24 cellular contexts compared by ENCODE assay signal in the genomic region with DNA sequence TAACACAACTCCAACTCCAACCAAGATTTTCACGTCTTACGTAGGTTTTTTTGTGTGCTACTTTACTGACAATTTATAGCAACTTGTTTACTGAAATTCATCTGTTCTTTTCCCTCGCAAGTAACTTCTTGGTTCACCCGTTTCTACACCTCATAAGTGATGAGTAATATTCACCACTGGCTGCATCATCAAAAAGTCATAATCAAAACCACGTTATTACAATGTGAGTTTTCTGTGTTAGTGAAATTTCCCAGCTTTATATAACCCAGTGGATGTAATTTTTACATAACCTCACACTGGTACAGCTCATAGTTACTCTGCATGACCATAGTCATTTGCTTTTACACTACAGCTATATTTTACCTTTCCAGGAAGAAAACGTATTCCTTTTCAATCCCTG.
DNase-seq lines count a peak whose midpoint lies in the region; ATAC-seq and TF ChIP-seq lines count a peak whose summit lies in the region.
"Had no signal": no experiment of that assay in that cellular context is flagged by ENCODE, and none has a peak within 500 bp of the region (broad histone marks: within the 10 kb centered on the region; RNA-seq: fewer than 3 reads in every experiment).

No MANE protein-coding gene starts in this region.

- H3K9me3 ChIP-seq in AG04450 (ENCODE audit: control insufficient read depth, insufficient read depth, low read length): no peaks in the 10 kb centered on the region
- H3K9me3 ChIP-seq: A549, colonic mucosa, heart left ventricle, uterus had no signal

- in situ Hi-C loops in astrocyte of the spinal cord (cut with HindIII; ENCODE audit: low sequenced_read_pairs): no loop called here

- H3K27ac Mint-ChIP-seq in HFFc6: no peak overlapping the region
- H3K27ac Mint-ChIP-seq: activated CD8-positive, alpha-beta memory T cell treated with anti-CD3 and anti-CD28 coated beads, Interleukin-2, amount 10 ng/mL, durations not matched to agents 7 days and 5 days; stimulated activated naive CD8-positive, alpha-beta T cell treated with anti-CD3 and anti-CD28 coated beads, Interleukin-15, Interleukin-2, amounts not matched to agents 100 ng/mL and 50 ng/mL, for 24 hours had no signal

- H3K4me3 Mint-ChIP-seq in HFFc6: no peak overlapping the region
- H3K4me3 Mint-ChIP-seq: activated CD8-positive, alpha-beta memory T cell treated with anti-CD3 and anti-CD28 coated beads, Interleukin-2, amount 10 ng/mL, durations not matched to agents 7 days and 5 days; stimulated activated naive CD8-positive, alpha-beta T cell treated with anti-CD3 and anti-CD28 coated beads, Interleukin-15, Interleukin-2, amounts not matched to agents 100 ng/mL and 50 ng/mL, for 24 hours had no signal

- peaks cover 9% of the 10 kb centered on the region; the same call in 1 of the 2 replicates for H3K4me1 Mint-ChIP-seq in HFFc6 (ENCODE audit: low read depth)
- H3K4me1 Mint-ChIP-seq: activated CD8-positive, alpha-beta memory T cell treated with anti-CD3 and anti-CD28 coated beads, Interleukin-2, amount 10 ng/mL, durations not matched to agents 7 days and 5 days had no signal

- POLR2A ChIA-PET in AG04450 (lab: Yijun Ruan, JAX) (no interaction called here), GM10248 (lab: Yijun Ruan, JAX) (no interaction called here)

- H3K4me3 ChIP-seq in AG04450 (ENCODE audit: low read depth, low read length) (no peak overlapping the region), astrocyte of the spinal cord (ENCODE audit: low read depth, low read length) (no peak overlapping the region), foreskin fibroblast (ENCODE audit: low read depth in 1 of 2, low read length in 2 of 2) (no peak overlapping the region)
- H3K4me3 ChIP-seq: A549, colonic mucosa, heart left ventricle, PC-9, SK-N-MC, uterus had no signal

- H3K27ac ChIP-seq in AG04450 (ENCODE audit: low read depth, low read length): no peak overlapping the region
- H3K27ac ChIP-seq: A549, colonic mucosa, heart left ventricle, PC-9, SK-N-MC, uterus had no signal

- H3K9me3 Mint-ChIP-seq in HFFc6: no peaks in the 10 kb centered on the region

- H3K27me3 Mint-ChIP-seq in HFFc6 (ENCODE audit: insufficient read depth): peaks cover 4% of the 10 kb centered on the region
- H3K27me3 Mint-ChIP-seq: activated CD8-positive, alpha-beta memory T cell treated with anti-CD3 and anti-CD28 coated beads, Interleukin-2, amount 10 ng/mL, durations not matched to agents 7 days and 5 days; stimulated activated naive CD8-positive, alpha-beta T cell treated with anti-CD3 and anti-CD28 coated beads, Interleukin-15, Interleukin-2, amounts not matched to agents 100 ng/mL and 50 ng/mL, for 24 hours had no signal

- H3K27me3 ChIP-seq in AG04450 (ENCODE audit: control insufficient read depth, insufficient read depth, low read length): no peaks in the 10 kb centered on the region
- H3K27me3 ChIP-seq: colonic mucosa, heart left ventricle, uterus had no signal

- ATAC-seq in HG02973 (IDR thresholded peaks at IDR 0.05; ENCODE audit: unreplicated experiment): no peak
- no peak for ATAC-seq in GM21447 (IDR thresholded peaks at IDR 0.05; ENCODE audit: unreplicated experiment)
- ATAC-seq: A549; activated CD8-positive, alpha-beta memory T cell treated with anti-CD3 and anti-CD28 coated beads, Interleukin-2, amount 10 ng/mL, durations not matched to agents 7 days and 5 days; heart left ventricle had no signal

- no peak for TF ChIP-seq CTCF in AG04450 (IDR thresholded peaks at IDR 0.05; ENCODE audit: low read depth, low read length)
- no peak for TF ChIP-seq CTCF in HFFc6 (IDR thresholded peaks at IDR 0.05)
- no peak for TF ChIP-seq CTCF in astrocyte of the spinal cord (IDR thresholded peaks at IDR 0.05; ENCODE audit: low read depth, low read length)
- no peak for TF ChIP-seq CTCF in foreskin fibroblast (IDR thresholded peaks at IDR 0.05; ENCODE audit: low read depth, low read length)
- no peak for TF ChIP-seq CTCF in GM10248 (IDR thresholded peaks at IDR 0.05; ENCODE audit: control extremely low read depth, extremely low read depth, low read depth, missing control alignments)

- DNase-seq in AG04450 (ENCODE audit: low read depth, low spot score) (peak; percentile 8), HFFc6 (peak; percentile 24), astrocyte of the spinal cord (ENCODE audit: low read depth, low spot score) (peak; percentile 55), foreskin fibroblast (peak; percentile 56 to 82), GM10248 (ENCODE audit: extremely low spot score) (no peak), AML-193 (lab: John Stamatoyannopoulos, UW) (no peak)
- DNase-seq: activated CD4-positive, alpha-beta T cell treated with anti-CD3 and anti-CD28 coated beads for 1 hour; activated CD8-positive, alpha-beta memory T cell treated with anti-CD3 and anti-CD28 coated beads, Interleukin-2, amount 10 ng/mL, durations not matched to agents 7 days and 5 days; activated effector memory CD4-positive, alpha-beta T cell treated with anti-CD3 and anti-CD28 coated beads, Interleukin-2, amount 50 U/mL, for 16 hours; amygdala; colonic mucosa; heart left ventricle; KG1; mesendoderm; NCI-H1417; NCI-H82; PC-9; T1000; uterus had no signal

- no peaks in the 10 kb centered on the region for H3K36me3 Mint-ChIP-seq in HFFc6 (ENCODE audit: low read depth)
- H3K36me3 Mint-ChIP-seq: activated CD8-positive, alpha-beta memory T cell treated with anti-CD3 and anti-CD28 coated beads, Interleukin-2, amount 10 ng/mL, durations not matched to agents 7 days and 5 days had no signal

- CTCF ChIA-PET in AG04450 (lab: Charles Lee): no interaction called here
- CTCF ChIA-PET in GM10248 (lab: Yijun Ruan, JAX): no interaction called here

Comparison
In these comparisons a context has a peak if more than half of its experiments do, and no peak if none do; other contexts are left out.
1. DNase-seq: peak in AG04450 (single experiment), HFFc6 (single experiment), astrocyte of the spinal cord (single experiment) and foreskin fibroblast (2 of 2); none in GM10248 (single experiment) and AML-193 (0 of 2).